Comparison of ENCODE assay signal across 9 cellular contexts in genomic region chr20:47487175-47487917, GRCh38. TPM values are rescaled to one million over a fixed set of nuclear protein-coding genes. Genes with fewer than 3 reads are reported as not detected.
DNase-seq lines count a peak whose midpoint lies in the region; ATAC-seq and TF ChIP-seq lines count a peak whose summit lies in the region.
"Had no signal": no experiment of that assay in that cellular context is flagged by ENCODE, and none has a peak within 500 bp of the region (broad histone marks: within the 10 kb centered on the region; RNA-seq: fewer than 3 reads in every experiment).

No MANE protein-coding gene starts in this region.

- H3K4me3 ChIP-seq in testis (no peak overlapping the region), thyroid gland (replicated peaks in 1 of 3) (no peak overlapping the region)

- H3K36me3 ChIP-seq in testis (ENCODE audit: low read depth, missing control alignments) = no peaks in the 10 kb centered on the region
- H3K36me3 ChIP-seq in thyroid gland = no peaks in the 10 kb centered on the region

- DNase-seq in Ammon's horn (ENCODE audit: low spot score) (peak; percentile 37), left ventricle myocardium superior (no peak), testis (no peak), thyroid gland (no peak)
- peak; percentile 92 for DNase-seq in activated CD4-positive, alpha-beta T cell treated with anti-CD3 and anti-CD28 coated beads, Interleukin-2, amount 10 ng/mL, durations not matched to agents 24 days and 14 days
- peak; percentile 64 to 88 for DNase-seq in stimulated activated effector memory CD8-positive, alpha-beta T cell treated with anti-CD3 and anti-CD28 coated beads, Interleukin-12 subunit alpha, Interleukin-12 subunit beta, amount 100 ng/mL, for 72 hours (ENCODE audit: low spot score in 2 of 2)

- intact Hi-C loops in activated CD4-positive, alpha-beta T cell treated with anti-CD3 and anti-CD28 coated beads, Interleukin-2, amount 10 ng/mL, durations not matched to agents 24 days and 14 days (cut with micrococcal nuclease) = loop anchor here (1.0 to 2.0 kb wide), 7 partner anchors 14 to 289 kb away; partner anchors contain the start of gene NCOA3
- intact Hi-C loops in left ventricle myocardium superior (cut with micrococcal nuclease) = no loop called here
- intact Hi-C loops in testis (cut with DNase I; ENCODE audit: low total_unique reads) = no loop called here
- intact Hi-C loops in thyroid gland (cut with DNase I) = no loop called here

- TF ChIP-seq CTCF in testis (IDR thresholded peaks at IDR 0.05) = no peak
- TF ChIP-seq CTCF in thyroid gland (IDR thresholded peaks at IDR 0.05) = no peak

- H3K9me3 ChIP-seq in testis (no peaks in the 10 kb centered on the region), thyroid gland (no peaks in the 10 kb centered on the region)

- H3K9me3 Mint-ChIP-seq in activated CD4-positive, alpha-beta T cell treated with anti-CD3 and anti-CD28 coated beads, Interleukin-2, amount 10 ng/mL, durations not matched to agents 24 days and 14 days = no peaks in the 10 kb centered on the region
- no peaks in the 10 kb centered on the region for H3K9me3 Mint-ChIP-seq in stimulated activated effector memory CD8-positive, alpha-beta T cell treated with anti-CD3 and anti-CD28 coated beads, Interleukin-12 subunit alpha, Interleukin-12 subunit beta, amount 100 ng/mL, for 72 hours
- H3K9me3 Mint-ChIP-seq: brain had no signal

- H3K4me3 Mint-ChIP-seq in activated CD4-positive, alpha-beta T cell treated with anti-CD3 and anti-CD28 coated beads, Interleukin-2, amount 10 ng/mL, durations not matched to agents 24 days and 14 days = peak overlapping the region; percentile 72
- peak overlapping the region; percentile 35 for H3K4me3 Mint-ChIP-seq in stimulated activated effector memory CD8-positive, alpha-beta T cell treated with anti-CD3 and anti-CD28 coated beads, Interleukin-12 subunit alpha, Interleukin-12 subunit beta, amount 100 ng/mL, for 72 hours
- H3K4me3 Mint-ChIP-seq: brain had no signal

- H3K4me1 Mint-ChIP-seq in activated CD4-positive, alpha-beta T cell treated with anti-CD3 and anti-CD28 coated beads, Interleukin-2, amount 10 ng/mL, durations not matched to agents 24 days and 14 days = peaks cover 43% of the 10 kb centered on the region
- H3K4me1 Mint-ChIP-seq in stimulated activated effector memory CD8-positive, alpha-beta T cell treated with anti-CD3 and anti-CD28 coated beads, Interleukin-12 subunit alpha, Interleukin-12 subunit beta, amount 100 ng/mL, for 72 hours = peaks cover 44% of the 10 kb centered on the region

- 31 to 43% methylated on average over 4 of the region's 4 CpGs for WGBS in testis, 2 donors
- 56 to 66% methylated on average over 4 of the region's 4 CpGs for WGBS in thyroid gland, 2 donors

- H3K27ac Mint-ChIP-seq in activated CD4-positive, alpha-beta T cell treated with anti-CD3 and anti-CD28 coated beads, Interleukin-2, amount 10 ng/mL, durations not matched to agents 24 days and 14 days = peak overlapping the region; percentile 99
- peak overlapping the region; percentile 92 for H3K27ac Mint-ChIP-seq in stimulated activated effector memory CD8-positive, alpha-beta T cell treated with anti-CD3 and anti-CD28 coated beads, Interleukin-12 subunit alpha, Interleukin-12 subunit beta, amount 100 ng/mL, for 72 hours
- H3K27ac Mint-ChIP-seq: brain had no signal

- H3K27me3 ChIP-seq in testis (no peaks in the 10 kb centered on the region), thyroid gland (no peaks in the 10 kb centered on the region)

- H3K27ac ChIP-seq in testis (no peak overlapping the region), thyroid gland (peak overlapping the region in 1 of 3 donors; percentile 12)

- peak; percentile 70 for ATAC-seq in GM19455 (IDR thresholded peaks at IDR 0.05; ENCODE audit: unreplicated experiment)
- ATAC-seq in HG03520 (IDR thresholded peaks at IDR 0.05; ENCODE audit: unreplicated experiment) = peak; percentile 67
- ATAC-seq in left ventricle myocardium superior = peak; percentile 42
- peak; percentile 92 for ATAC-seq in stimulated activated effector memory CD8-positive, alpha-beta T cell treated with anti-CD3 and anti-CD28 coated beads, Interleukin-12 subunit alpha, Interleukin-12 subunit beta, amount 100 ng/mL, for 72 hours

- TF ChIP-seq POLR2A in testis (IDR thresholded peaks at IDR 0.05) = no peak
- no peak for TF ChIP-seq POLR2A in thyroid gland (IDR thresholded peaks at IDR 0.05)

- H3K4me1 ChIP-seq in testis (no peaks in the 10 kb centered on the region), thyroid gland (peaks cover 0 to 1% of the 10 kb centered on the region in 2 donors)

- H3K36me3 Mint-ChIP-seq in activated CD4-positive, alpha-beta T cell treated with anti-CD3 and anti-CD28 coated beads, Interleukin-2, amount 10 ng/mL, durations not matched to agents 24 days and 14 days (ENCODE audit: low read depth) = peaks cover 2% of the 10 kb centered on the region
- H3K36me3 Mint-ChIP-seq in stimulated activated effector memory CD8-positive, alpha-beta T cell treated with anti-CD3 and anti-CD28 coated beads, Interleukin-12 subunit alpha, Interleukin-12 subunit beta, amount 100 ng/mL, for 72 hours = peaks cover 17% of the 10 kb centered on the region
- H3K36me3 Mint-ChIP-seq: brain had no signal

- H3K27me3 Mint-ChIP-seq in activated CD4-positive, alpha-beta T cell treated with anti-CD3 and anti-CD28 coated beads, Interleukin-2, amount 10 ng/mL, durations not matched to agents 24 days and 14 days = no peaks in the 10 kb centered on the region

RNA-seq across cellular contexts. Expression of gene NCOA3, which starts 14.3 kb away (rescaled TPM):
- 140 TPM in 2 replicates for total RNA-seq in activated CD4-positive, alpha-beta T cell treated with anti-CD3 and anti-CD28 coated beads, Interleukin-2, amount 10 ng/mL, durations not matched to agents 24 days and 14 days
- total RNA-seq in left ventricle myocardium superior (23.3 TPM), testis (10 to 100 TPM; 27.6 to 32.5 TPM), thyroid gland (10 to 100 TPM; 28.7 to 45.2 (median 36.8) TPM)
- polyA plus RNA-seq in testis (ENCODE audit: insufficient read depth, low read depth, low replicate concordance) = 18.1 TPM

Comparison
In these comparisons a context has a peak if more than half of its experiments do, and no peak if none do; other contexts are left out.
1. DNase-seq: peak in Ammon's horn (single experiment), activated CD4-positive, alpha-beta T cell treated with anti-CD3 and anti-CD28 coated beads, Interleukin-2, amount 10 ng/mL, durations not matched to agents 24 days and 14 days (single experiment) and stimulated activated effector memory CD8-positive, alpha-beta T cell treated with anti-CD3 and anti-CD28 coated beads, Interleukin-12 subunit alpha, Interleukin-12 subunit beta, amount 100 ng/mL, for 72 hours (2 of 2); none in left ventricle myocardium superior (single experiment), testis (single experiment) and thyroid gland (0 of 2).
2. ATAC-seq: peak in every context shown above with its lines; median percentile 92 in stimulated activated effector memory CD8-positive, alpha-beta T cell treated with anti-CD3 and anti-CD28 coated beads, Interleukin-12 subunit alpha, Interleukin-12 subunit beta, amount 100 ng/mL, for 72 hours; 70 in GM19455; 67 in HG03520; 42 in left ventricle myocardium superior.